ENCODE assay signal across 35 cellular contexts in genomic region chr6:6177754-6178153, GRCh38.
"Had no signal": no experiment of that assay in that cellular context is flagged by ENCODE, and none has a peak within 500 bp of the region (broad histone marks: within the 10 kb centered on the region; RNA-seq: fewer than 3 reads in every experiment).

No MANE protein-coding gene starts in this region.

- H3K9ac ChIP-seq: KMS-11 had no signal

- DNase-seq: Karpas-422, Kasumi-1, MG63, MM.1S, MV-4-11, NCI-H1048, NCI-H1092, NCI-H1092 treated with DMSO at 0.1 percent for 48 hours, NCI-H1105, NCI-H1105 treated with DMSO at 0.1 percent for 48 hours, NCI-H1417, NCI-H1417 treated with DMSO at 0.1 percent for 48 hours, NCI-H1436, NCI-H1436 treated with DMSO at 0.1 percent for 48 hours, NCI-H146, NCI-H1694, NCI-H1694 treated with DMSO at 0.1 percent for 48 hours, NCI-H187, NCI-H187 treated with DMSO at 0.1 percent for 48 hours, NCI-H1930, NCI-H2029, NCI-H2029 treated with DMSO at 0.1 percent for 48 hours, NCI-H2081, NCI-H2081 treated with DMSO at 0.1 percent for 48 hours, NCI-H2107, NCI-H2171, NCI-H2171 treated with DMSO at 0.1 percent for 48 hours, NCI-H2227 treated with DMSO at 0.1 percent for 48 hours, NCI-H226, NCI-H345, NCI-H446, NCI-H446 treated with DMSO at 0.1 percent for 48 hours, NCI-H510A, NCI-H510A treated with DMSO at 0.1 percent for 48 hours had no signal

- H3K27me3 ChIP-seq: MG63 had no signal

- H3K27ac ChIP-seq: KMS-11 had no signal

- H3K4me2 ChIP-seq: KMS-11 had no signal

- H3K4me3 ChIP-seq: MG63 had no signal

- H3K36me3 ChIP-seq: MG63 had no signal

- H3K9me3 ChIP-seq: MG63 had no signal
